Comparison of ENCODE assay signal across 9 cellular contexts in the genomic region with DNA sequence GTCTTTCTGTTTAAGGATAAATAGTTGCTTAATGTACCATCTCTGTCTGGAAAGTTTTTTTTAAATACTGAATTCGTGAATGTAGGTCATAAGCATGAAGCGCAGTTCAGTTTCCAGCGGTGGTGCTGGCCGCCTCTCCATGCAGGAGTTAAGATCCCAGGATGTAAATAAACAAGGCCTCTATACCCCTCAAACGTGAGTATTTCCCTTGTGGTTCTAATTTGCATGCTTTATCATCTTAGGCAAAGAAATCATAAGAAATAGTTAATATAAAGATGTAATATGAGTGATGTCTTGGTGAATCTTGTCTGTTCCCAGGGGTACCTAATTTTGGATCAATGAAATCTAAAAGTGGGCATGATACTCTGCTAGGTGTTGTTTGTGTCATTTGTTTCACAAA. TPM values are rescaled to one million over a fixed set of nuclear protein-coding genes. Genes with fewer than 3 reads are reported as not detected.
A peak's percentile ranks its signal among the peaks of the same experiment; 100 is the strongest.
DNase-seq lines count a peak whose midpoint lies in the region; ATAC-seq, FAIRE-seq and TF ChIP-seq lines count a peak whose summit lies in the region.
"Had no signal": no experiment of that assay in that cellular context is flagged by ENCODE, and none has a peak within 500 bp of the region (broad histone marks: within the 10 kb centered on the region; RNA-seq: fewer than 3 reads in every experiment).

No MANE protein-coding gene starts in this region.

- H3K9me1 ChIP-seq in keratinocyte (ENCODE audit: control insufficient read depth, extremely low read depth, insufficient read depth, low read length): no peaks in the 10 kb centered on the region

- H3K9me3 Mint-ChIP-seq in CD4-positive, alpha-beta T cell: no peaks in the 10 kb centered on the region
- H3K9me3 Mint-ChIP-seq in activated naive CD8-positive, alpha-beta T cell (ENCODE audit: low read depth): no peaks in the 10 kb centered on the region

- H3K9me3 ChIP-seq in CD4-positive, alpha-beta T cell (ENCODE audit: control insufficient read depth, low read length): no peaks in the 10 kb centered on the region
- H3K9me3 ChIP-seq in keratinocyte (ENCODE audit: control insufficient read depth, low read depth, low read length): no peaks in the 10 kb centered on the region
- H3K9me3 ChIP-seq: transverse colon had no signal

- H3K79me2 ChIP-seq in keratinocyte (ENCODE audit: control insufficient read depth, insufficient read depth, low read length): peaks cover 44% of the 10 kb centered on the region

- peaks cover 21% of the 10 kb centered on the region for H3K4me1 ChIP-seq in keratinocyte (ENCODE audit: control insufficient read depth, extremely low read depth, insufficient read depth, low read length)

- peaks cover 23% of the 10 kb centered on the region for H3K36me3 Mint-ChIP-seq in CD4-positive, alpha-beta T cell (ENCODE audit: low read depth)
- peaks cover 6% of the 10 kb centered on the region for H3K36me3 Mint-ChIP-seq in activated naive CD8-positive, alpha-beta T cell

- peak overlapping the region; percentile 100 for H3K4me3 Mint-ChIP-seq in CD4-positive, alpha-beta T cell
- peak overlapping the region; percentile 100 for H3K4me3 Mint-ChIP-seq in activated naive CD8-positive, alpha-beta T cell

- H2AFZ ChIP-seq in keratinocyte (ENCODE audit: control insufficient read depth, low read length): peak overlapping the region; percentile 70

- intact Hi-C loops in CD4-positive, alpha-beta T cell (cut with DNase I, micrococcal nuclease): loop anchor here in 1 of 2 experiments (5.0 to 10.0 kb wide), 3 partner anchors 34 to 672 kb away; a partner anchor contains a TSS

- peak overlapping the region; percentile 97 for H3K9ac ChIP-seq in keratinocyte (ENCODE audit: control insufficient read depth, extremely low read depth, insufficient read depth, low read length)

- ATAC-seq in CD4-positive, alpha-beta T cell (ENCODE audit: poor library complexity): no peak
- no peak for ATAC-seq in GM18907 (IDR thresholded peaks at IDR 0.05; ENCODE audit: unreplicated experiment)

- peaks cover 0 to 10% of the 10 kb centered on the region in 2 experiments for H3K36me3 ChIP-seq in keratinocyte (ENCODE audit: control insufficient read depth in 2 of 2, extremely low read depth in 1 of 2, insufficient read depth in 2 of 2, low read length in 2 of 2)
- H3K36me3 ChIP-seq: transverse colon had no signal

- POLR2A ChIA-PET in CD4-positive, alpha-beta T cell (lab: Charles Lee): interaction anchor here (3.2 to 7.0 kb wide), 3 partner anchors 33 to 85 kb away, joined by 48 to 187 read pairs (median 137); a partner anchor contains a TSS

- H3K27me3 ChIP-seq in CD4-positive, alpha-beta T cell (ENCODE audit: control insufficient read depth, insufficient read depth, low read length): no peaks in the 10 kb centered on the region
- H3K27me3 ChIP-seq in keratinocyte (ENCODE audit: control insufficient read depth, extremely low read depth, insufficient read depth, low read length): no peaks in the 10 kb centered on the region
- H3K27me3 ChIP-seq: transverse colon had no signal

- dilution Hi-C loops in keratinocyte (cut with MboI; ENCODE audit: extremely low pct_ligation_motif_present, low sequenced_read_pairs): no loop called here

- CTCF ChIA-PET in CD4-positive, alpha-beta T cell (lab: Charles Lee): interaction anchor here (1.0 to 1.5 kb wide), 3 partner anchors 72 to 673 kb away, joined by 3 read pairs; no protein-coding TSS in a partner anchor

- H3K27ac Mint-ChIP-seq in CD4-positive, alpha-beta T cell: peak overlapping the region; percentile 99
- no peak overlapping the region for H3K27ac Mint-ChIP-seq in activated naive CD8-positive, alpha-beta T cell

- peak overlapping the region; percentile 10 to 94 (median 90) for H3K4me3 ChIP-seq in keratinocyte (ENCODE audit: control insufficient read depth in 2 of 3, extremely low read depth in 1 of 3, insufficient read depth in 2 of 3, low read depth in 1 of 3, low read length in 3 of 3)

- H4K20me1 ChIP-seq in keratinocyte (ENCODE audit: control insufficient read depth, extremely low read depth, insufficient read depth, low read length): no peaks in the 10 kb centered on the region

- TF ChIP-seq CTCF in CD4-positive, alpha-beta T cell (IDR thresholded peaks at IDR 0.05): no peak
- no peak for TF ChIP-seq CTCF in keratinocyte (optimal IDR thresholded peaks at IDR 0.05 in 1 of 3, IDR thresholded peaks at IDR 0.05 in 1 of 3, conservative IDR thresholded peaks at IDR 0.05 in 1 of 3; ENCODE audit: extremely low read depth in 1 of 3, insufficient read depth in 2 of 3, low read length in 3 of 3)

- no peak for DNase-seq in CD4-positive, alpha-beta T cell
- DNase-seq in HT-29 (ENCODE audit: low spot score): peak; percentile 21
- no peak for DNase-seq in keratinocyte (ENCODE audit: low read depth, low spot score)
- no peak for DNase-seq in mucosa of gallbladder (ENCODE audit: low spot score)
- DNase-seq in NCI-H524 (lab: John Stamatoyannopoulos, UW): no peak
- DNase-seq in SK-N-DZ (ENCODE audit: low spot score): no peak
- DNase-seq: transverse colon had no signal

- no peak overlapping the region for H3K27ac ChIP-seq in CD4-positive, alpha-beta T cell (ENCODE audit: low read depth, low read length)
- H3K27ac ChIP-seq in keratinocyte (ENCODE audit: control insufficient read depth, insufficient read depth, low read length): no peak overlapping the region

- peak overlapping the region; percentile 85 for H3K4me2 ChIP-seq in keratinocyte (ENCODE audit: control insufficient read depth, extremely low read depth, insufficient read depth, low read depth, low read length)

- H3K4me1 Mint-ChIP-seq in CD4-positive, alpha-beta T cell (ENCODE audit: low read depth): peaks cover 64% of the 10 kb centered on the region
- peaks cover 51% of the 10 kb centered on the region for H3K4me1 Mint-ChIP-seq in activated naive CD8-positive, alpha-beta T cell (ENCODE audit: low read depth)

- FAIRE-seq in keratinocyte (lab: Jason Lieb, UNC): no peak

- H3K27me3 Mint-ChIP-seq in CD4-positive, alpha-beta T cell: no peaks in the 10 kb centered on the region
- no peaks in the 10 kb centered on the region for H3K27me3 Mint-ChIP-seq in activated naive CD8-positive, alpha-beta T cell

RNA-seq across cellular contexts. Expression of a gene that starts 1.5 kb away (rescaled TPM):
- 1 to 10 TPM; 6.3 to 7.5 TPM for total RNA-seq in CD4-positive, alpha-beta T cell
- total RNA-seq in HT-29 (2014; rRNA removed; shearing (Covaris generic)): 19.4 and 22.7 TPM in 2 replicates
- 1.2 to 11.5 TPM (median 6.7 TPM) in 3 replicates for polyA plus RNA-seq in keratinocyte
- 1.5 TPM for polyA plus RNA-seq in keratinocyte (2011; ENCODE audit: low read depth)
- 1.2 and 3.1 TPM in 2 replicates for polyA plus RNA-seq in keratinocyte (2011; cell fraction: cytosol; rRNA removed)
- 1.9 and 2.3 TPM in 2 replicates for polyA plus RNA-seq in keratinocyte (2011; cell fraction: nucleus; rRNA removed)
- polyA plus RNA-seq in keratinocyte (2012; ENCODE audit: low replicate concordance): 0.07 and 6.8 TPM in 2 replicates
- polyA minus RNA-seq in keratinocyte: 0.62 to 5.8 TPM (median 3.1 TPM) in 3 replicates
- polyA minus RNA-seq in keratinocyte (2011; cell fraction: cytosol; rRNA and poly(A)+ RNA removed): not detected
- 1.2 and 1.5 TPM in 2 replicates for polyA minus RNA-seq in keratinocyte (2011; cell fraction: nucleus; rRNA and poly(A)+ RNA removed)
- 1.4 TPM for total RNA-seq in mucosa of gallbladder
- 68.9 and 70.1 TPM in 2 replicates for polyA plus RNA-seq in SK-N-DZ (2014; cell fraction: cytosol; rRNA removed)
- 56.3 and 57.1 TPM in 2 replicates for polyA plus RNA-seq in SK-N-DZ (2014; cell fraction: nucleus; rRNA removed)

RNA-seq across cellular contexts. Expression of a gene that starts 1.6 kb away (rescaled TPM):
- total RNA-seq in CD4-positive, alpha-beta T cell: 10 to 100 TPM in 1 of 2 experiments, 1 to 10 TPM in 1; 6.5 to 10.4 TPM
- 4.4 and 5.1 TPM in 2 replicates for total RNA-seq in HT-29 (2014; rRNA removed; shearing (Covaris generic))
- polyA plus RNA-seq in keratinocyte: 5.5 to 10.2 TPM (median 6.1 TPM) in 3 replicates
- 6.9 TPM for polyA plus RNA-seq in keratinocyte (2011; ENCODE audit: low read depth)
- polyA plus RNA-seq in keratinocyte (2011; cell fraction: cytosol; rRNA removed): 3.8 and 8.4 TPM in 2 replicates
- polyA plus RNA-seq in keratinocyte (2011; cell fraction: nucleus; rRNA removed): 7.4 and 10.4 TPM in 2 replicates
- 4.2 and 7.8 TPM in 2 replicates for polyA plus RNA-seq in keratinocyte (2012; ENCODE audit: low replicate concordance)
- polyA minus RNA-seq in keratinocyte: 4.9 to 7.2 TPM (median 7.1 TPM) in 3 replicates
- 2.3 TPM for polyA minus RNA-seq in keratinocyte (2011; cell fraction: cytosol; rRNA and poly(A)+ RNA removed)
- polyA minus RNA-seq in keratinocyte (2011; cell fraction: nucleus; rRNA and poly(A)+ RNA removed): 3.5 and 11.9 TPM in 2 replicates
- 8.9 TPM for total RNA-seq in mucosa of gallbladder
- 18.1 and 18.4 TPM in 2 replicates for polyA plus RNA-seq in SK-N-DZ (2014; cell fraction: cytosol; rRNA removed)
- polyA plus RNA-seq in SK-N-DZ (2014; cell fraction: nucleus; rRNA removed): 11.2 and 21.1 TPM in 2 replicates
